1 cellular context compared by ENCODE assay signal in the genomic region with DNA sequence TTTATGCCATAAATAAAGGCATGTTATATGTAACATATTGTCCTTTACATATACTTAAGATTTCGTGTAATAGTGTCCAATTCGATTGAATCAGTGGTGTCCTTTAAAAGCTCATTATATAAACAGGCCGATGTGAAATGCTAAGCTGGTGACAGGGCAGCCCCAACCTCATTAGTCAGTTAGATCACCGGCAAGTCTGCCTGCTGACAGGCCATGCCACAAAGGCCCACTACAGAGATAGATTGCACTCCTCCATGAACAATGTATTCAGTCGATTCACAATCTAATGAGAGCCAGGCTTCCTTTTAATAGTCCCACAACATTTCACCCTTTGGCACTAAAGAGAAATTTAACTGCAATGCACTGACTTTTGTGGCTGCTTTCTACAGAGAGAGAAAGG.
TF ChIP-seq lines count a peak whose summit lies in the region.

No MANE protein-coding gene starts in this region.

TF ChIP-seq in SK-N-SH treated with all-trans-retinoic acid at 6 μM for 48 hours, 23 proteins besides CTCF, POLR2A, EP300 and RAD21 (continued from another document):
- no peak for TF ChIP-seq ZNF8 (CRISPR knock-in tag; IDR thresholded peaks at IDR 0.05)
- TF ChIP-seq CSDC2 (CRISPR knock-in tag; IDR thresholded peaks at IDR 0.05), result no peak
- TF ChIP-seq TCF4 (CRISPR knock-in tag; IDR thresholded peaks at IDR 0.05; ENCODE audit: borderline replicate concordance), result no peak
- TF ChIP-seq ZFP3 (CRISPR knock-in tag; IDR thresholded peaks at IDR 0.05), result no peak
TF ChIP-seq in SK-N-SH treated with all-trans-retinoic acid at 6 μM for 48 hours: peak in this region for 0.
